13 cellular contexts compared by ENCODE assay signal in genomic region chr11:73345481-73346147, GRCh38. TPM values are rescaled to one million over a fixed set of nuclear protein-coding genes. Genes with fewer than 3 reads are reported as not detected.
DNase-seq lines count a peak whose midpoint lies in the region; ATAC-seq and TF ChIP-seq lines count a peak whose summit lies in the region.
"Had no signal": no experiment of that assay in that cellular context is flagged by ENCODE, and none has a peak within 500 bp of the region (broad histone marks: within the 10 kb centered on the region; RNA-seq: fewer than 3 reads in every experiment).

No MANE protein-coding gene starts in this region.

- peak overlapping the region; percentile 31 for H3K27ac ChIP-seq in stomach smooth muscle (ENCODE audit: low read length)

- no peaks in the 10 kb centered on the region for H3K27me3 Mint-ChIP-seq in brain
- no peaks in the 10 kb centered on the region for H3K27me3 Mint-ChIP-seq in neural crest cell (ENCODE audit: low read depth)
- H3K27me3 Mint-ChIP-seq in Calu3 (ENCODE audit: unreplicated experiment): peaks cover 14% of the 10 kb centered on the region

- H3K9ac ChIP-seq in stomach smooth muscle (ENCODE audit: low read length in 2 of 2): peak overlapping the region in 1 of 2 donors; percentile 29

- CTCF ChIA-PET in Calu3 (lab: Charles Lee): no interaction called here

- H3K27ac Mint-ChIP-seq in brain (peak overlapping the region in 4 of 5 experiments; percentile 8 to 85 (median 58)), neural crest cell (ENCODE audit: unreplicated experiment) (peak overlapping the region; percentile 82), Calu3 (ENCODE audit: unreplicated experiment) (no peak overlapping the region)

- TF ChIP-seq CTCF in brain (conservative IDR thresholded peaks at IDR 0.05): no peak
- no peak for TF ChIP-seq CTCF in neural crest cell (conservative IDR thresholded peaks at IDR 0.05)
- TF ChIP-seq CTCF in Calu3 (IDR thresholded peaks at IDR 0.05; ENCODE audit: unreplicated experiment): no peak

- BruUV-seq in Calu3 (replicated peaks; lab: Mats Ljungman, UMichigan): no TSS peak

- no peak for ATAC-seq in Right ventricle myocardium inferior

- peaks cover 57% of the 10 kb centered on the region for H3K4me1 Mint-ChIP-seq in brain
- peaks cover 33% of the 10 kb centered on the region for H3K4me1 Mint-ChIP-seq in neural crest cell
- no peaks in the 10 kb centered on the region for H3K4me1 Mint-ChIP-seq in Calu3 (ENCODE audit: low read depth, unreplicated experiment)

- H3K4me3 Mint-ChIP-seq in brain: no peak overlapping the region
- no peak overlapping the region for H3K4me3 Mint-ChIP-seq in neural crest cell
- H3K4me3 Mint-ChIP-seq in Calu3 (ENCODE audit: low read depth, unreplicated experiment): no peak overlapping the region

- H3K4me1 ChIP-seq in stomach smooth muscle (ENCODE audit: control insufficient read depth, insufficient read depth, low read length): peaks cover 47% of the 10 kb centered on the region

- H3K27me3 ChIP-seq in stomach smooth muscle (ENCODE audit: control insufficient read depth in 1 of 2, insufficient read depth in 2 of 2, low read length in 2 of 2): no peaks in the 10 kb centered on the region

- H3K36me3 Mint-ChIP-seq in brain: no peaks in the 10 kb centered on the region
- peaks cover 2% of the 10 kb centered on the region for H3K36me3 Mint-ChIP-seq in neural crest cell (ENCODE audit: low read depth)
- H3K36me3 Mint-ChIP-seq in Calu3 (ENCODE audit: insufficient read depth, unreplicated experiment): peaks cover 11% of the 10 kb centered on the region

- peaks cover 0 to 3% (median 0%) of the 10 kb centered on the region in 5 experiments for H3K9me3 Mint-ChIP-seq in brain
- no peaks in the 10 kb centered on the region for H3K9me3 Mint-ChIP-seq in neural crest cell
- H3K9me3 Mint-ChIP-seq in Calu3 (ENCODE audit: low read depth, unreplicated experiment): no peaks in the 10 kb centered on the region

- no peaks in the 10 kb centered on the region for H3K9me3 ChIP-seq in stomach smooth muscle (ENCODE audit: control insufficient read depth in 2 of 2, low read length in 2 of 2)

- intact Hi-C loops in Right ventricle myocardium inferior (cut with DNase I): no loop called here
- intact Hi-C loops in cardiac septum (cut with DNase I): no loop called here
- intact Hi-C loops in Calu3 (cut with micrococcal nuclease; ENCODE audit: unreplicated experiment): no loop called here

- no peak overlapping the region for H3K4me3 ChIP-seq in stomach smooth muscle (ENCODE audit: low read length in 2 of 2)

- DNase-seq in Right ventricle myocardium inferior (ENCODE audit: missing footprints): peak; percentile 21
- no peak for DNase-seq in cardiac septum (ENCODE audit: low spot score)
- DNase-seq in neural crest cell (ENCODE audit: low read depth, low spot score): no peak
- no peak for DNase-seq in Calu3
- no peak for DNase-seq in NCI-H510A treated with DMSO at 0.1 percent for 48 hours (lab: John Stamatoyannopoulos, UW)
- DNase-seq in NCI-H1092 (lab: John Stamatoyannopoulos, UW): no peak
- DNase-seq: DMS 273 treated with DMSO at 0.1 percent for 48 hours, NCI-H1436, NCI-H2081, NCI-H510A, NCI-H82 had no signal

- peaks cover 12 to 16% of the 10 kb centered on the region in 2 donors for H3K36me3 ChIP-seq in stomach smooth muscle (ENCODE audit: control insufficient read depth in 2 of 2, insufficient read depth in 2 of 2, low read length in 2 of 2)

RNA-seq across cellular contexts. Expression of gene RELT, which starts 30.6 kb away (rescaled TPM):
- total RNA-seq in Right ventricle myocardium inferior: 2.3 TPM
- 3.8 TPM for total RNA-seq in cardiac septum
- polyA plus RNA-seq in brain (ENCODE audit: insufficient read depth, low read depth, low replicate concordance): 8.3 TPM
- 18.4 and 20.9 TPM in 2 replicates for total RNA-seq in neural crest cell
- 11.8 and 12.2 TPM in 2 replicates for total RNA-seq in Calu3 (2022)

RNA-seq across cellular contexts. Expression of gene ARHGEF17, which starts 37.5 kb away (rescaled TPM):
- total RNA-seq in Right ventricle myocardium inferior (57.1 TPM), cardiac septum (82.6 TPM), neural crest cell (51.3 and 55.7 TPM in 2 replicates), Calu3 (2022) (22.0 and 22.3 TPM in 2 replicates)
- 21.9 TPM for polyA plus RNA-seq in brain (ENCODE audit: insufficient read depth, low read depth, low replicate concordance)
